9 cellular contexts compared by ENCODE assay signal in genomic region chr1:21652101-21652936, GRCh38. TPM values are rescaled to one million over a fixed set of nuclear protein-coding genes. Genes with fewer than 3 reads are reported as not detected.
DNase-seq lines count a peak whose midpoint lies in the region; ATAC-seq and TF ChIP-seq lines count a peak whose summit lies in the region.
"Had no signal": no experiment of that assay in that cellular context is flagged by ENCODE, and none has a peak within 500 bp of the region (broad histone marks: within the 10 kb centered on the region; RNA-seq: fewer than 3 reads in every experiment).

No MANE protein-coding gene starts in this region.

- H3K9me3 ChIP-seq in ascending aorta (no peaks in the 10 kb centered on the region), lower lobe of right lung (no peaks in the 10 kb centered on the region), tibial nerve (no peaks in the 10 kb centered on the region)

- CTCF ChIA-PET in activated naive CD4-positive, alpha-beta T cell treated with anti-CD3 and anti-CD28 coated beads, Interleukin-2, amount 10 ng/mL, durations not matched to agents 7 days and 5 days (lab: Charles Lee) = no interaction called here

- no peaks in the 10 kb centered on the region for H3K9me3 Mint-ChIP-seq in activated naive CD4-positive, alpha-beta T cell treated with anti-CD3 and anti-CD28 coated beads, Interleukin-2, amount 10 ng/mL, durations not matched to agents 7 days and 5 days

- intact Hi-C loops in ascending aorta (cut with DNase I) (no loop called here), lower lobe of right lung (cut with DNase I) (no loop called here)

- no peak for TF ChIP-seq EP300 in tibial nerve (IDR thresholded peaks at IDR 0.05)

- H3K27me3 ChIP-seq in ascending aorta (peaks cover 8% of the 10 kb centered on the region), lower lobe of right lung (ENCODE audit: low read depth) (peaks cover 38% of the 10 kb centered on the region), tibial nerve (peaks cover 0 to 24% of the 10 kb centered on the region in 2 donors)

- no peaks in the 10 kb centered on the region for H3K36me3 Mint-ChIP-seq in activated naive CD4-positive, alpha-beta T cell treated with anti-CD3 and anti-CD28 coated beads, Interleukin-2, amount 10 ng/mL, durations not matched to agents 7 days and 5 days

- H3K27ac ChIP-seq in ascending aorta = no peak overlapping the region
- no peak overlapping the region for H3K27ac ChIP-seq in lower lobe of right lung
- peak overlapping the region; percentile 66 to 91 (median 82) for H3K27ac ChIP-seq in tibial nerve

- no peak for DNase-seq in activated naive CD4-positive, alpha-beta T cell treated with anti-CD3 and anti-CD28 coated beads, Interleukin-2, amount 10 ng/mL, durations not matched to agents 7 days and 5 days
- DNase-seq in activated naive CD4-positive, alpha-beta T cell treated with Interleukin-2 at 50 U/mL for 16 hours = no peak
- DNase-seq in ascending aorta (ENCODE audit: low spot score in 2 of 2) (no peak), lower lobe of right lung (no peak), tibial nerve (ENCODE audit: low spot score in 2 of 2) (no peak), COR-L47 (lab: John Stamatoyannopoulos, UW) (no peak)
- DNase-seq: MV-4-11 had no signal

- peaks cover 20% of the 10 kb centered on the region for H3K4me1 Mint-ChIP-seq in activated naive CD4-positive, alpha-beta T cell treated with anti-CD3 and anti-CD28 coated beads, Interleukin-2, amount 10 ng/mL, durations not matched to agents 7 days and 5 days

- H3K36me3 ChIP-seq in ascending aorta (no peaks in the 10 kb centered on the region), lower lobe of right lung (no peaks in the 10 kb centered on the region), tibial nerve (no peaks in the 10 kb centered on the region)

- ATAC-seq in lower lobe of right lung = peak; percentile 8 to 39
- no peak for ATAC-seq in GM21381 (IDR thresholded peaks at IDR 0.05; ENCODE audit: unreplicated experiment)
- no peak for ATAC-seq in GM21786 (IDR thresholded peaks at IDR 0.05; ENCODE audit: unreplicated experiment)

- TF ChIP-seq CTCF in ascending aorta (IDR thresholded peaks at IDR 0.05) (no peak), lower lobe of right lung (IDR thresholded peaks at IDR 0.05) (no peak), tibial nerve (IDR thresholded peaks at IDR 0.05) (no peak)

- H3K27me3 Mint-ChIP-seq in activated naive CD4-positive, alpha-beta T cell treated with anti-CD3 and anti-CD28 coated beads, Interleukin-2, amount 10 ng/mL, durations not matched to agents 7 days and 5 days = peaks cover 83% of the 10 kb centered on the region

- H3K27ac Mint-ChIP-seq in activated naive CD4-positive, alpha-beta T cell treated with anti-CD3 and anti-CD28 coated beads, Interleukin-2, amount 10 ng/mL, durations not matched to agents 7 days and 5 days = peak overlapping the region; percentile 19

- H3K4me1 ChIP-seq in ascending aorta (peaks cover 5% of the 10 kb centered on the region in 2 donors), lower lobe of right lung (peaks cover 7% of the 10 kb centered on the region), tibial nerve (peaks cover 0 to 65% (median 18%) of the 10 kb centered on the region in 4 donors)

- H3K4me3 ChIP-seq in ascending aorta (peak overlapping the region; percentile 48 to 66), lower lobe of right lung (no peak overlapping the region), tibial nerve (peak overlapping the region in 3 of 4 donors; percentile 11 to 59 (median 37))

- peak overlapping the region; percentile 62 for H3K4me3 Mint-ChIP-seq in activated naive CD4-positive, alpha-beta T cell treated with anti-CD3 and anti-CD28 coated beads, Interleukin-2, amount 10 ng/mL, durations not matched to agents 7 days and 5 days

- WGBS in tibial nerve, 2 donors = 16 to 18% methylated on average over 28 to 36 of the region's 39 CpGs

- no peak for TF ChIP-seq POLR2A in tibial nerve (IDR thresholded peaks at IDR 0.05)

RNA-seq across cellular contexts. Expression of gene RAP1GAP, which starts 16.8 kb away (rescaled TPM):
- total RNA-seq in ascending aorta (0.64 TPM), lower lobe of right lung (33.7 TPM), tibial nerve (1 to 10 TPM; 2.4 to 5.1 (median 4.6) TPM)

Comparison
In these comparisons a context has a peak if more than half of its experiments do, and no peak if none do; other contexts are left out.
1. H3K27ac ChIP-seq: peak in tibial nerve (4 of 4); none in ascending aorta (0 of 2) and lower lobe of right lung (single experiment).
2. ATAC-seq: peak in lower lobe of right lung (2 of 2); none in GM21381 (single experiment) and GM21786 (single experiment).